13 cellular contexts compared by ENCODE assay signal in genomic region chr7:152899482-152900166, GRCh38.
DNase-seq lines count a peak whose midpoint lies in the region; ATAC-seq and TF ChIP-seq lines count a peak whose summit lies in the region.
"Had no signal": no experiment of that assay in that cellular context is flagged by ENCODE, and none has a peak within 500 bp of the region (broad histone marks: within the 10 kb centered on the region; RNA-seq: fewer than 3 reads in every experiment).

No MANE protein-coding gene starts in this region.

- ATAC-seq in lower lobe of right lung = peak; percentile 79 to 95
- no peak for ATAC-seq in GM19397 (IDR thresholded peaks at IDR 0.05; ENCODE audit: unreplicated experiment)

- H3K27ac ChIP-seq in lower lobe of right lung (peak overlapping the region; percentile 49), thyroid gland (peak overlapping the region; percentile 68 to 93 (median 83))
- H3K27ac ChIP-seq: cardiac muscle cell had no signal

- H3K27ac Mint-ChIP-seq in mesothelial cell of epicardium = no peak overlapping the region
- H3K27ac Mint-ChIP-seq: activated naive CD4-positive, alpha-beta T cell treated with anti-CD3 and anti-CD28 coated beads for 36 hours had no signal

- WGBS in thyroid gland, 2 donors = 37 to 45% methylated on average over 13 of the region's 13 CpGs

- H3K27me3 Mint-ChIP-seq in mesothelial cell of epicardium (ENCODE audit: low read depth) = peaks cover 31% of the 10 kb centered on the region

- peak in 1 of 2 donors; percentile 42 for TF ChIP-seq POLR2A in thyroid gland (IDR thresholded peaks at IDR 0.05)

- H3K36me3 ChIP-seq in lower lobe of right lung (no peaks in the 10 kb centered on the region), thyroid gland (no peaks in the 10 kb centered on the region)
- H3K36me3 ChIP-seq: cardiac muscle cell had no signal

- TF ChIP-seq CTCF in choroid plexus epithelial cell (conservative IDR thresholded peaks at IDR 0.05; ENCODE audit: low read depth, low read length) (no peak), lower lobe of right lung (IDR thresholded peaks at IDR 0.05) (no peak), thyroid gland (IDR thresholded peaks at IDR 0.05) (peak in 4 of 6 experiments; percentile 20 to 42 (median 31)), mesothelial cell of epicardium (IDR thresholded peaks at IDR 0.05; ENCODE audit: unreplicated experiment) (no peak)

- H3K9me3 ChIP-seq in lower lobe of right lung (no peaks in the 10 kb centered on the region), thyroid gland (no peaks in the 10 kb centered on the region)

- H3K4me1 ChIP-seq in lower lobe of right lung = no peaks in the 10 kb centered on the region
- peaks cover 26 to 39% of the 10 kb centered on the region in 2 donors for H3K4me1 ChIP-seq in thyroid gland

- H3K4me3 ChIP-seq in choroid plexus epithelial cell (ENCODE audit: low read depth, low read length) (no peak overlapping the region), lower lobe of right lung (no peak overlapping the region), thyroid gland (replicated peaks in 1 of 3) (no peak overlapping the region)
- H3K4me3 ChIP-seq: cardiac muscle cell had no signal

- H3K9me3 Mint-ChIP-seq in mesothelial cell of epicardium = no peaks in the 10 kb centered on the region

- no peaks in the 10 kb centered on the region for H3K36me3 Mint-ChIP-seq in mesothelial cell of epicardium

- H3K27me3 ChIP-seq in lower lobe of right lung (ENCODE audit: low read depth) (no peaks in the 10 kb centered on the region), thyroid gland (no peaks in the 10 kb centered on the region)
- H3K27me3 ChIP-seq: cardiac muscle cell had no signal

- no peak overlapping the region for H3K4me3 Mint-ChIP-seq in mesothelial cell of epicardium
- H3K4me3 Mint-ChIP-seq: activated naive CD4-positive, alpha-beta T cell treated with anti-CD3 and anti-CD28 coated beads for 36 hours had no signal

- intact Hi-C loops in lower lobe of right lung (cut with DNase I) (no loop called here), thyroid gland (cut with DNase I) (no loop called here)

- peaks cover 7% of the 10 kb centered on the region for H3K4me1 Mint-ChIP-seq in mesothelial cell of epicardium

- peak; percentile 0 for DNase-seq in NOMO-1 treated with DMSO at 0.1 percent for 48 hours (lab: John Stamatoyannopoulos, UW; ENCODE audit: unreplicated experiment)
- no peak for DNase-seq in NOMO-1 (lab: John Stamatoyannopoulos, UW; ENCODE audit: unreplicated experiment in 2 of 2)
- peak; percentile 3 for DNase-seq in choroid plexus epithelial cell (ENCODE audit: low read depth)
- peak; percentile 76 for DNase-seq in lower lobe of right lung
- peak; percentile 91 to 95 for DNase-seq in thyroid gland
- DNase-seq in NCI-H2029 (lab: John Stamatoyannopoulos, UW) = no peak
- DNase-seq in mesothelial cell of epicardium (ENCODE audit: low spot score in 2 of 2, unreplicated experiment in 2 of 2) = no peak
- DNase-seq: activated naive CD4-positive, alpha-beta T cell treated with anti-CD3 and anti-CD28 coated beads for 36 hours; GDM1; NCI-H1436 treated with DMSO at 0.1 percent for 48 hours; NCI-H510A treated with DMSO at 0.1 percent for 48 hours had no signal

Comparison
In these comparisons a context has a peak if more than half of its experiments do, and no peak if none do; other contexts are left out.
1. DNase-seq: peak in NOMO-1 treated with DMSO at 0.1 percent for 48 hours (single experiment), choroid plexus epithelial cell (single experiment), lower lobe of right lung (single experiment) and thyroid gland (2 of 2); none in NOMO-1 (0 of 2), NCI-H2029 (single experiment) and mesothelial cell of epicardium (0 of 2).
2. CTCF ChIP-seq: peak in thyroid gland (4 of 6); none in choroid plexus epithelial cell (single experiment), lower lobe of right lung (single experiment) and mesothelial cell of epicardium (single experiment).